ENCODE assay signal across 21 cellular contexts in genomic region chr13:57716295-57716694, GRCh38.
DNase-seq lines count a peak whose midpoint lies in the region; ATAC-seq and TF ChIP-seq lines count a peak whose summit lies in the region.
"Had no signal": no experiment of that assay in that cellular context is flagged by ENCODE, and none has a peak within 500 bp of the region (broad histone marks: within the 10 kb centered on the region; RNA-seq: fewer than 3 reads in every experiment).

No MANE protein-coding gene starts in this region.

- H2AFZ ChIP-seq in mammary epithelial cell (ENCODE audit: low read depth, low read length) = no peak overlapping the region

- in situ Hi-C loops in T47D (cut with HindIII; ENCODE audit: low pct_unique_long_range_greater_than_20kb, low sequenced_read_pairs) (no loop called here), mammary epithelial cell (cut with MboI; ENCODE audit: low sequenced_read_pairs in 2 of 2) (no loop called here)

- no peaks in the 10 kb centered on the region for H3K36me3 Mint-ChIP-seq in activated T-helper 2 cell treated with anti-CD3 and anti-CD28 coated beads, Interferon-gamma antibody, Interleukin-2, Interleukin-4, amounts not matched to agents 10 μg/mL and 5 μg/mL and 100 μg/mL, durations not matched to agents 14 hours and 24 hours and 36 hours (ENCODE audit: low read depth)
- H3K36me3 Mint-ChIP-seq: CD8-positive, alpha-beta memory T cell had no signal

- 41% methylated on average over 3 of the region's 3 CpGs for WGBS in mammary epithelial cell (ENCODE audit: low coverage, missing lambda C conversion rate)

- H3K4me1 Mint-ChIP-seq in activated T-helper 2 cell treated with anti-CD3 and anti-CD28 coated beads, Interferon-gamma antibody, Interleukin-2, Interleukin-4, amounts not matched to agents 10 μg/mL and 5 μg/mL and 100 μg/mL, durations not matched to agents 14 hours and 24 hours and 36 hours (ENCODE audit: low read depth) = no peaks in the 10 kb centered on the region
- H3K4me1 Mint-ChIP-seq in stimulated activated naive CD8-positive, alpha-beta T cell treated with anti-CD3 and anti-CD28 coated beads, Interleukin-15, amount 100 ng/mL, for 72 hours = no peaks in the 10 kb centered on the region
- H3K4me1 Mint-ChIP-seq: CD8-positive, alpha-beta memory T cell; T-helper 17 cell had no signal

- H3K36me3 ChIP-seq in mammary epithelial cell (ENCODE audit: insufficient read depth, low read length) = no peaks in the 10 kb centered on the region
- H3K36me3 ChIP-seq in NT2/D1 (ENCODE audit: insufficient read depth, insufficient read length, low read length) = no peaks in the 10 kb centered on the region
- no peaks in the 10 kb centered on the region for H3K36me3 ChIP-seq in upper lobe of right lung
- H3K36me3 ChIP-seq: prostate gland, stomach, vagina had no signal

- no peaks in the 10 kb centered on the region for H3K9me3 ChIP-seq in mammary epithelial cell (replicated peaks; ENCODE audit: insufficient read depth, low read length)
- no peaks in the 10 kb centered on the region for H3K9me3 ChIP-seq in NT2/D1 (ENCODE audit: insufficient read depth, low read length)
- H3K9me3 ChIP-seq in upper lobe of right lung = no peaks in the 10 kb centered on the region
- H3K9me3 ChIP-seq: prostate gland, stomach, vagina had no signal

- H3K9ac ChIP-seq in mammary epithelial cell (ENCODE audit: insufficient read depth, low read length) = no peak overlapping the region
- no peak overlapping the region for H3K9ac ChIP-seq in NT2/D1 (ENCODE audit: insufficient read length, low read depth)

- CTCF ChIA-PET in mammary epithelial cell (lab: Charles Lee; ENCODE audit: low non-redundant PET) = no interaction called here

- intact Hi-C loops in mammary epithelial cell (cut with micrococcal nuclease) = no loop called here
- intact Hi-C loops in upper lobe of right lung (cut with DNase I) = no loop called here
- intact Hi-C loops in activated T-helper 2 cell treated with anti-CD3 and anti-CD28 coated beads, Interferon-gamma antibody, Interleukin-2, Interleukin-4, amounts not matched to agents 10 μg/mL and 5 μg/mL and 100 μg/mL, durations not matched to agents 14 hours and 24 hours and 36 hours (cut with micrococcal nuclease) = no loop called here

- no peaks in the 10 kb centered on the region for H3K79me2 ChIP-seq in mammary epithelial cell (ENCODE audit: insufficient read depth, low read length)

- H3K27me3 ChIP-seq in mammary epithelial cell (ENCODE audit: insufficient read depth, low read length) (no peaks in the 10 kb centered on the region), NT2/D1 (ENCODE audit: insufficient read depth, insufficient read length) (no peaks in the 10 kb centered on the region), upper lobe of right lung (no peaks in the 10 kb centered on the region)
- H3K27me3 ChIP-seq: dorsolateral prefrontal cortex, stomach, vagina had no signal

- H3K4me3 ChIP-seq in mammary epithelial cell (replicated peaks in 1 of 3; ENCODE audit: insufficient read depth in 1 of 3, low read depth in 2 of 3, low read length in 3 of 3) (no peak overlapping the region), NT2/D1 (ENCODE audit: insufficient read length, low read depth) (no peak overlapping the region), upper lobe of right lung (no peak overlapping the region)
- H3K4me3 ChIP-seq: dorsolateral prefrontal cortex, prostate gland, stomach, vagina had no signal

- BruUV-seq in mammary epithelial cell (replicated peaks; lab: Mats Ljungman, UMichigan) = no TSS peak

- H3K4me3 Mint-ChIP-seq in activated T-helper 2 cell treated with anti-CD3 and anti-CD28 coated beads, Interferon-gamma antibody, Interleukin-2, Interleukin-4, amounts not matched to agents 10 μg/mL and 5 μg/mL and 100 μg/mL, durations not matched to agents 14 hours and 24 hours and 36 hours (ENCODE audit: low read depth) = no peak overlapping the region
- H3K4me3 Mint-ChIP-seq in stimulated activated naive CD8-positive, alpha-beta T cell treated with anti-CD3 and anti-CD28 coated beads, Interleukin-15, amount 100 ng/mL, for 72 hours = no peak overlapping the region
- H3K4me3 Mint-ChIP-seq: CD8-positive, alpha-beta memory T cell; T-helper 17 cell had no signal

- no peaks in the 10 kb centered on the region for H4K20me1 ChIP-seq in mammary epithelial cell (ENCODE audit: insufficient read depth, low read length)

- DNase-seq in T47D (ENCODE audit: low read depth in 1 of 2, low spot score in 1 of 2) (peak; percentile 1 to 68), mammary epithelial cell (no peak), NT2/D1 (ENCODE audit: low read depth, low spot score) (peak; percentile 16), iPS-NIHi7 (ENCODE audit: extremely low spot score) (peak; percentile 45), upper lobe of right lung (no peak), KG1 (lab: John Stamatoyannopoulos, UW) (no peak)
- DNase-seq in activated T-helper 2 cell treated with anti-CD3 and anti-CD28 coated beads, Interferon-gamma antibody, Interleukin-2, Interleukin-4, amounts not matched to agents 10 μg/mL and 5 μg/mL and 100 μg/mL, durations not matched to agents 14 hours and 24 hours and 36 hours (ENCODE audit: low spot score) = no peak
- DNase-seq in stimulated activated naive CD8-positive, alpha-beta T cell treated with anti-CD3 and anti-CD28 coated beads, Interleukin-15, amount 100 ng/mL, for 72 hours = no peak
- DNase-seq: activated CD8-positive, alpha-beta memory T cell treated with anti-CD3 and anti-CD28 coated beads, Interleukin-2, amount 50 U/mL, for 4 hours; activated naive CD4-positive, alpha-beta T cell treated with anti-CD3 and anti-CD28 coated beads, Interleukin-2, amount 50 U/mL, for 16 hours; CD8-positive, alpha-beta memory T cell; dorsolateral prefrontal cortex; Kasumi-1; NCI-H2029; NCI-H774; stomach; T-helper 17 cell had no signal

- TF ChIP-seq CTCF in mammary epithelial cell (conservative IDR thresholded peaks at IDR 0.05 in 1 of 2, IDR thresholded peaks at IDR 0.05 in 1 of 2; ENCODE audit: extremely low read depth in 1 of 2, insufficient read depth in 1 of 2, low read depth in 1 of 2, low read length in 2 of 2) (peak in 1 of 2 donors; percentile 15), upper lobe of right lung (IDR thresholded peaks at IDR 0.05) (peak; percentile 28)

- no peaks in the 10 kb centered on the region for H3K4me1 ChIP-seq in mammary epithelial cell (ENCODE audit: insufficient read depth, low read length)
- H3K4me1 ChIP-seq in NT2/D1 (ENCODE audit: insufficient read depth, insufficient read length) = no peaks in the 10 kb centered on the region
- H3K4me1 ChIP-seq in upper lobe of right lung = no peaks in the 10 kb centered on the region
- H3K4me1 ChIP-seq: prostate gland, stomach, vagina had no signal

- H3K27ac ChIP-seq in mammary epithelial cell (ENCODE audit: insufficient read depth, low read depth, low read length) (no peak overlapping the region), upper lobe of right lung (no peak overlapping the region)
- H3K27ac ChIP-seq: dorsolateral prefrontal cortex, prostate gland, RWPE1, stomach, vagina had no signal

- H3K4me2 ChIP-seq in mammary epithelial cell (ENCODE audit: insufficient read depth, low read depth, low read length) = no peak overlapping the region

- no peak overlapping the region for H3K27ac Mint-ChIP-seq in activated T-helper 2 cell treated with anti-CD3 and anti-CD28 coated beads, Interferon-gamma antibody, Interleukin-2, Interleukin-4, amounts not matched to agents 10 μg/mL and 5 μg/mL and 100 μg/mL, durations not matched to agents 14 hours and 24 hours and 36 hours
- H3K27ac Mint-ChIP-seq in stimulated activated naive CD8-positive, alpha-beta T cell treated with anti-CD3 and anti-CD28 coated beads, Interleukin-15, amount 100 ng/mL, for 72 hours = no peak overlapping the region
- H3K27ac Mint-ChIP-seq: CD8-positive, alpha-beta memory T cell; T-helper 17 cell had no signal

- dilution Hi-C loops in mammary epithelial cell (cut with HindIII; ENCODE audit: low sequenced_read_pairs) = no loop called here

- peak; percentile 96 for ATAC-seq in upper lobe of right lung
- ATAC-seq in stimulated activated naive CD8-positive, alpha-beta T cell treated with anti-CD3 and anti-CD28 coated beads, Interleukin-15, amount 100 ng/mL, for 72 hours = no peak
- ATAC-seq: left lobe of liver, T-helper 17 cell had no signal

- H3K27me3 Mint-ChIP-seq in activated T-helper 2 cell treated with anti-CD3 and anti-CD28 coated beads, Interferon-gamma antibody, Interleukin-2, Interleukin-4, amounts not matched to agents 10 μg/mL and 5 μg/mL and 100 μg/mL, durations not matched to agents 14 hours and 24 hours and 36 hours (ENCODE audit: low read depth) = no peaks in the 10 kb centered on the region
- H3K27me3 Mint-ChIP-seq in stimulated activated naive CD8-positive, alpha-beta T cell treated with anti-CD3 and anti-CD28 coated beads, Interleukin-15, amount 100 ng/mL, for 72 hours = no peaks in the 10 kb centered on the region
- H3K27me3 Mint-ChIP-seq: CD8-positive, alpha-beta memory T cell; T-helper 17 cell had no signal

- H3K9me3 Mint-ChIP-seq in activated T-helper 2 cell treated with anti-CD3 and anti-CD28 coated beads, Interferon-gamma antibody, Interleukin-2, Interleukin-4, amounts not matched to agents 10 μg/mL and 5 μg/mL and 100 μg/mL, durations not matched to agents 14 hours and 24 hours and 36 hours = no peaks in the 10 kb centered on the region
- H3K9me3 Mint-ChIP-seq in stimulated activated naive CD8-positive, alpha-beta T cell treated with anti-CD3 and anti-CD28 coated beads, Interleukin-15, amount 100 ng/mL, for 72 hours = peaks cover 4 to 7% of the 10 kb centered on the region in 2 donors

Comparison
In these comparisons a context has a peak if more than half of its experiments do, and no peak if none do; other contexts are left out.
1. DNase-seq: peak in T47D (2 of 2), NT2/D1 (single experiment) and iPS-NIHi7 (single experiment); none in mammary epithelial cell (single experiment), upper lobe of right lung (single experiment), activated T-helper 2 cell treated with anti-CD3 and anti-CD28 coated beads, Interferon-gamma antibody, Interleukin-2, Interleukin-4, amounts not matched to agents 10 μg/mL and 5 μg/mL and 100 μg/mL, durations not matched to agents 14 hours and 24 hours and 36 hours (single experiment), KG1 (single experiment) and stimulated activated naive CD8-positive, alpha-beta T cell treated with anti-CD3 and anti-CD28 coated beads, Interleukin-15, amount 100 ng/mL, for 72 hours (0 of 2).